24 cellular contexts compared by ENCODE assay signal in genomic region chr21:31043495-31043894, GRCh38. TPM values are rescaled to one million over a fixed set of nuclear protein-coding genes. Genes with fewer than 3 reads are reported as not detected.
"Had no signal": no experiment of that assay in that cellular context is flagged by ENCODE, and none has a peak within 500 bp of the region (broad histone marks: within the 10 kb centered on the region; RNA-seq: fewer than 3 reads in every experiment).

No MANE protein-coding gene starts in this region.

- ATAC-seq: K562, Panc1, PC-3, SK-N-SH treated with all-trans-retinoic acid at 6 μM for 48 hours had no signal

- H3K4me3 ChIP-seq: K562 had no signal

- H3K27ac ChIP-seq: HL-60, KMS-11, RWPE1 had no signal

- DNase-seq: Kasumi-1; MM.1S; NCI-H1092 treated with DMSO at 0.1 percent for 48 hours; NCI-H1436; NCI-H187; NCI-H2029; NCI-H2081 treated with DMSO at 0.1 percent for 48 hours; NCI-H2227 treated with DMSO at 0.1 percent for 48 hours; NCI-H524; NCI-H526 treated with DMSO at 0.1 percent for 48 hours; NCI-H748 treated with DMSO at 0.1 percent for 48 hours; NK-92 treated with Interleukin-12 subunit alpha and Interleukin-12 subunit beta, amount 100 ng/mL, for 24 hours; PC-3; SHP77 had no signal

RNA-seq across cellular contexts. Expression of gene KRTAP19-8, which starts 5.2 kb away (rescaled TPM):
- total RNA-seq: K562, M059J, NCI-H460, OCI-LY7, PC-3, SK-MEL-5 had no signal
